ENCODE assay signal across 12 cellular contexts in genomic region chr3:32403663-32404062, GRCh38. TPM values are rescaled to one million over a fixed set of nuclear protein-coding genes. Genes with fewer than 3 reads are reported as not detected.
DNase-seq lines count a peak whose midpoint lies in the region; ATAC-seq and TF ChIP-seq lines count a peak whose summit lies in the region.
"Had no signal": no experiment of that assay in that cellular context is flagged by ENCODE, and none has a peak within 500 bp of the region (broad histone marks: within the 10 kb centered on the region; RNA-seq: fewer than 3 reads in every experiment).

No MANE protein-coding gene starts in this region.

- no peak for ATAC-seq in upper lobe of left lung (ENCODE audit: low FRiP score in 2 of 2)
- ATAC-seq in GM19351 (IDR thresholded peaks at IDR 0.05; ENCODE audit: unreplicated experiment): no peak

- no peaks in the 10 kb centered on the region for H3K9me3 ChIP-seq in breast epithelium
- H3K9me3 ChIP-seq in upper lobe of left lung: no peaks in the 10 kb centered on the region
- H3K9me3 ChIP-seq: Caco-2, right atrium auricular region had no signal

- CTCF ChIA-PET in MCF 10A (lab: Yijun Ruan, JAX): interaction anchor here (0.6 to 3.2 kb wide), 3 partner anchors 28 to 329 kb away, joined by 4 to 17 read pairs (median 4); no protein-coding TSS in a partner anchor

- no peaks in the 10 kb centered on the region for H3K36me3 Mint-ChIP-seq in MCF 10A (ENCODE audit: insufficient read depth, unreplicated experiment)
- H3K36me3 Mint-ChIP-seq in brain: no peaks in the 10 kb centered on the region

- H3K4me1 Mint-ChIP-seq in MCF 10A (ENCODE audit: insufficient read depth, unreplicated experiment): peaks cover 20% of the 10 kb centered on the region
- peaks cover 50% of the 10 kb centered on the region for H3K4me1 Mint-ChIP-seq in brain

- no peak for DNase-seq in breast epithelium (ENCODE audit: low spot score in 2 of 2)
- no peak for DNase-seq in MCF 10A (ENCODE audit: unreplicated experiment)
- peak; percentile 42 for DNase-seq in NCI-H2171 (lab: John Stamatoyannopoulos, UW)
- no peak for DNase-seq in upper lobe of left lung
- no peak for DNase-seq in NCI-H82 treated with DMSO at 0.1 percent for 48 hours (lab: John Stamatoyannopoulos, UW; ENCODE audit: unreplicated experiment)
- DNase-seq in D341Med (ENCODE audit: low spot score): no peak
- DNase-seq: Caco-2; central memory CD4-positive, alpha-beta T cell; NCI-H226 had no signal

- intact Hi-C loops in breast epithelium (cut with DNase I; ENCODE audit: low total_unique reads): no loop called here
- intact Hi-C loops in MCF 10A (cut with micrococcal nuclease): no loop called here

- H3K4me3 ChIP-seq in breast epithelium (no peak overlapping the region), upper lobe of left lung (no peak overlapping the region)
- H3K4me3 ChIP-seq: right atrium auricular region had no signal

- no peaks in the 10 kb centered on the region for H3K27me3 ChIP-seq in breast epithelium
- no peaks in the 10 kb centered on the region for H3K27me3 ChIP-seq in upper lobe of left lung
- H3K27me3 ChIP-seq: right atrium auricular region had no signal

- TF ChIP-seq CTCF in breast epithelium (IDR thresholded peaks at IDR 0.05) (no peak), MCF 10A (IDR thresholded peaks at IDR 0.05; ENCODE audit: unreplicated experiment) (no peak), brain (conservative IDR thresholded peaks at IDR 0.05) (no peak), upper lobe of left lung (IDR thresholded peaks at IDR 0.05) (no peak)

- H3K27ac ChIP-seq in breast epithelium (peak overlapping the region; percentile 49 to 91), upper lobe of left lung (peak overlapping the region; percentile 84 to 95 (median 90))

- POLR2A ChIA-PET in MCF 10A (lab: Yijun Ruan, JAX): interaction anchor here (1.0 to 1.1 kb wide), 2 partner anchors 9 to 165 kb away, joined by 3 read pairs; no protein-coding TSS in a partner anchor

- H3K27ac Mint-ChIP-seq in MCF 10A (ENCODE audit: low read depth, unreplicated experiment) (no peak overlapping the region), brain (peak overlapping the region in 3 of 5 experiments; percentile 19 to 82 (median 44))

- H3K9me3 Mint-ChIP-seq in MCF 10A (ENCODE audit: unreplicated experiment) (no peaks in the 10 kb centered on the region), brain (peaks cover 0 to 14% (median 2%) of the 10 kb centered on the region in 5 experiments)

- TF ChIP-seq POLR2A in breast epithelium (IDR thresholded peaks at IDR 0.05) (no peak), upper lobe of left lung (IDR thresholded peaks at IDR 0.05) (no peak)

- H3K4me1 ChIP-seq in breast epithelium (peaks cover 0 to 31% of the 10 kb centered on the region in 2 donors), upper lobe of left lung (peaks cover 54 to 89% (median 72%) of the 10 kb centered on the region in 4 donors)

- H3K4me3 Mint-ChIP-seq in MCF 10A (ENCODE audit: unreplicated experiment): no peak overlapping the region
- peak overlapping the region in 1 of 5 experiments; percentile 18 for H3K4me3 Mint-ChIP-seq in brain

- H3K27me3 Mint-ChIP-seq in MCF 10A (ENCODE audit: insufficient read depth, unreplicated experiment) (no peaks in the 10 kb centered on the region), brain (peaks cover 34% of the 10 kb centered on the region)

- no TSS peak for BruUV-seq in MCF 10A (replicated peaks; lab: Mats Ljungman, UMichigan)

- 70 to 74% methylated on average over 3 of the region's 3 CpGs for WGBS in upper lobe of left lung, 2 donors

- H3K36me3 ChIP-seq in breast epithelium (no peaks in the 10 kb centered on the region), upper lobe of left lung (no peaks in the 10 kb centered on the region)
- H3K36me3 ChIP-seq: right atrium auricular region had no signal

- TF ChIP-seq EP300 in upper lobe of left lung (IDR thresholded peaks at IDR 0.05): no peak

RNA-seq across cellular contexts. Expression of gene CMTM7, which starts 12.0 kb away (rescaled TPM):
- total RNA-seq in breast epithelium: 100 to 1,000 TPM in 1 of 3 donors, 10 to 100 TPM in 2; 16.8 to 111 (median 58.0) TPM
- 9.7 and 14.3 TPM in 2 replicates for total RNA-seq in MCF 10A (2022)
- 2.5 TPM for polyA plus RNA-seq in brain (ENCODE audit: insufficient read depth, low read depth, low replicate concordance)
- 100 to 1,000 TPM in 1 of 6 donors, 10 to 100 TPM in 5; 39.4 to 103 (median 49.7) TPM for total RNA-seq in upper lobe of left lung
